In the genomic region with DNA sequence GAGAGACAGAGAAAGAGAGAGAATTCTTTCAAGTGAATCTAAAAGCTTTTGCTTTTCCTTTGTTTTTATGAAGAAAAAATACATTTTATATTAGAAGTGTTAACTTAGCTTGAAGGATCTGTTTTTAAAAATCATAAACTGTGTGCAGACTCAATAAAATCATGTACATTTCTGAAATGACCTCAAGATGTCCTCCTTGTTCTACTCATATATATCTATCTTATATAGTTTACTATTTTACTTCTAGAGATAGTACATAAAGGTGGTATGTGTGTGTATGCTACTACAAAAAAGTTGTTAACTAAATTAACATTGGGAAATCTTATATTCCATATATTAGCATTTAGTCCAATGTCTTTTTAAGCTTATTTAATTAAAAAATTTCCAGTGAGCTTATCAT, we compare ENCODE assay signal across 9 cellular contexts.
DNase-seq lines count a peak whose midpoint lies in the region; ATAC-seq, FAIRE-seq and TF ChIP-seq lines count a peak whose summit lies in the region.
"Had no signal": no experiment of that assay in that cellular context is flagged by ENCODE, and none has a peak within 500 bp of the region (broad histone marks: within the 10 kb centered on the region; RNA-seq: fewer than 3 reads in every experiment).

No MANE protein-coding gene starts in this region.

- peak; percentile 84 for FAIRE-seq in A204.1 (lab: Jason Lieb, UNC)

- ATAC-seq in GM18517 (IDR thresholded peaks at IDR 0.05; ENCODE audit: unreplicated experiment), result no peak

- in situ Hi-C loops in SK-MEL-5 (cut with HindIII; ENCODE audit: low pct_unique_long_range_greater_than_20kb, low sequenced_read_pairs), result no loop called here

- DNase-seq in EH (ENCODE audit: low read depth) (peak; percentile 44), SK-MEL-5 (ENCODE audit: low read depth, low spot score) (peak; percentile 39), foreskin melanocyte (peak; percentile 19), GM20000 (ENCODE audit: low spot score) (no peak), SKM-1 treated with dmso at 0.1 percent for 144 hours (lab: John Stamatoyannopoulos, UW; ENCODE audit: unreplicated experiment) (no peak)
- no peak for DNase-seq in stimulated activated CD8-positive, alpha-beta memory T cell treated with anti-CD3 and anti-CD28 coated beads, Interleukin-4, amount 100 ng/mL, for 48 hours
- DNase-seq: activated naive CD4-positive, alpha-beta T cell treated with anti-CD3 and anti-CD28 coated beads, Interleukin-2, amount 10 ng/mL, durations not matched to agents 7 days and 5 days had no signal

- TF ChIP-seq CTCF in GM20000 (IDR thresholded peaks at IDR 0.05; ENCODE audit: extremely low read depth, missing control alignments), result no peak

Comparison
In these comparisons a context has a peak if more than half of its experiments do, and no peak if none do; other contexts are left out.
1. DNase-seq: peak in EH (single experiment), SK-MEL-5 (single experiment) and foreskin melanocyte (single experiment); none in stimulated activated CD8-positive, alpha-beta memory T cell treated with anti-CD3 and anti-CD28 coated beads, Interleukin-4, amount 100 ng/mL, for 48 hours (single experiment), GM20000 (single experiment) and SKM-1 treated with dmso at 0.1 percent for 144 hours (single experiment).